In genomic region chr21:30990514-30991304, GRCh38 we compare ENCODE assay signal across 20 cellular contexts. TPM values are rescaled to one million over a fixed set of nuclear protein-coding genes. Genes with fewer than 3 reads are reported as not detected.
DNase-seq lines count a peak whose midpoint lies in the region; ATAC-seq and TF ChIP-seq lines count a peak whose summit lies in the region.
"Had no signal": no experiment of that assay in that cellular context is flagged by ENCODE, and none has a peak within 500 bp of the region (broad histone marks: within the 10 kb centered on the region; RNA-seq: fewer than 3 reads in every experiment).

No MANE protein-coding gene starts in this region.

- no peaks in the 10 kb centered on the region for H3K9me3 ChIP-seq in lower lobe of right lung

- H3K27ac ChIP-seq in lower lobe of right lung, result no peak overlapping the region
- H3K27ac ChIP-seq: KMS-11 had no signal

- intact Hi-C loops in lower lobe of right lung (cut with DNase I), result no loop called here

- H3K36me3 ChIP-seq in lower lobe of right lung, result no peaks in the 10 kb centered on the region

- DNase-seq in NCI-H146 treated with DMSO at 0.1 percent for 48 hours (lab: John Stamatoyannopoulos, UW; ENCODE audit: unreplicated experiment), result peak; percentile 15
- peak; percentile 73 for DNase-seq in NCI-H2227 treated with DMSO at 0.1 percent for 48 hours (lab: John Stamatoyannopoulos, UW)
- no peak for DNase-seq in lower lobe of right lung
- DNase-seq in NCI-H345 (lab: John Stamatoyannopoulos, UW), result no peak
- no peak for DNase-seq in DMS 273 treated with DMSO at 0.1 percent for 48 hours (lab: John Stamatoyannopoulos, UW)
- no peak for DNase-seq in AML-193 (lab: John Stamatoyannopoulos, UW)
- DNase-seq in HPDE6-E6E7 (ENCODE audit: extremely low spot score), result no peak
- DNase-seq: CD4-positive, alpha-beta memory T cell; GDM1; GOT3; NCI-H1694 treated with DMSO at 0.1 percent for 48 hours; NCI-H524; RPMI8226; SIG-M5; T-helper 2 cell had no signal

- ATAC-seq in lower lobe of right lung, result peak; percentile 50 to 68
- ATAC-seq: GM12878, HepG2 had no signal

- no peaks in the 10 kb centered on the region for H3K4me1 ChIP-seq in lower lobe of right lung

- no peak overlapping the region for H3K4me3 ChIP-seq in lower lobe of right lung
- H3K4me3 ChIP-seq: GM12878 had no signal

- H3K27me3 ChIP-seq in lower lobe of right lung (ENCODE audit: low read depth), result no peaks in the 10 kb centered on the region

- TF ChIP-seq CTCF in lower lobe of right lung (IDR thresholded peaks at IDR 0.05), result no peak

RNA-seq across cellular contexts. Expression of gene KRTAP19-8, which starts 47.6 kb away (rescaled TPM):
- total RNA-seq in lower lobe of right lung, result not detected
- total RNA-seq: CD4-positive, alpha-beta memory T cell; GM12878; HepG2; M059J; OCI-LY7 had no signal

Comparison
In these comparisons a context has a peak if more than half of its experiments do, and no peak if none do; other contexts are left out.
1. DNase-seq: peak in NCI-H146 treated with DMSO at 0.1 percent for 48 hours (single experiment) and NCI-H2227 treated with DMSO at 0.1 percent for 48 hours (single experiment); none in lower lobe of right lung (single experiment), NCI-H345 (single experiment), DMS 273 treated with DMSO at 0.1 percent for 48 hours (single experiment), AML-193 (0 of 2) and HPDE6-E6E7 (single experiment).